ENCODE assay signal across 9 cellular contexts in the genomic region with DNA sequence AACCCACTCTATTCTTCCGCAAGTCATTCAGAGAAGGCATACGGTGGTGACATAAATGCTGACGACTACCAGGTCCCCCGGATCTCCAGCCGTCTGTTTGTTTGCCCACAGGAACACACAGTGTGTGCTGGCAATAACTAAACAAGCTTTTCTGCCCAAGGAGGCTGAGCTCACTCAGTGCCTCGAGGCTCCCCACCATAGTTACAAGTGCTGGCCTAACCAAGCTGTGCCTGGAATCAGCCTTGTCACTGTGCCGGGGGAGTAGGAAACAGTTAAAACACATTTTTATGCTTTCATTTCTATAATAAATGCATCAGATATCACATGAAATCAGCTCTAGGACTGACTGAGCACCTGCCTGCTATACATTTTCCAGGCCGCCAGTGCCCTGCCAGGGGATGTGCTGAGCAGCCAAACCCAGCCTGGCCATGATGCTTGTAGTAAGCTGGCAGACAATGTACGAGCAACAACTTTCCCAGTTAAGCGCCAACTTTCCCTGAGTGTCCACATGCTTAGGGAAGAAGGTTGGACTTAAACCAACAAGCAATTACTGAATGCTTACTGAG. TPM values are rescaled to one million over a fixed set of nuclear protein-coding genes. Genes with fewer than 3 reads are reported as not detected.
A peak's percentile ranks its signal among the peaks of the same experiment; 100 is the strongest.
DNase-seq lines count a peak whose midpoint lies in the region; ATAC-seq and TF ChIP-seq lines count a peak whose summit lies in the region.
"Had no signal": no experiment of that assay in that cellular context is flagged by ENCODE, and none has a peak within 500 bp of the region (broad histone marks: within the 10 kb centered on the region; RNA-seq: fewer than 3 reads in every experiment).

No MANE protein-coding gene starts in this region.

- peaks cover 4% of the 10 kb centered on the region for H3K36me3 Mint-ChIP-seq in activated CD4-positive, alpha-beta T cell treated with anti-CD3 and anti-CD28 coated beads, Interleukin-2, amount 10 ng/mL, durations not matched to agents 24 days and 14 days (ENCODE audit: low read depth)
- peaks cover 5% of the 10 kb centered on the region for H3K36me3 Mint-ChIP-seq in activated CD4-positive, alpha-beta T cell treated with anti-CD3 and anti-CD28 coated beads, Interleukin-2, amount 10 ng/mL, durations not matched to agents 7 days and 5 days (ENCODE audit: low read depth)
- peaks cover 13% of the 10 kb centered on the region for H3K36me3 Mint-ChIP-seq in activated CD8-positive, alpha-beta T cell treated with anti-CD3 and anti-CD28 coated beads for 36 hours (ENCODE audit: low read depth)
- H3K36me3 Mint-ChIP-seq in stimulated activated naive CD8-positive, alpha-beta T cell treated with anti-CD3 and anti-CD28 coated beads, Interleukin-15, Interleukin-2, amounts not matched to agents 100 ng/mL and 50 ng/mL, for 24 hours (ENCODE audit: low read depth): peaks cover 3% of the 10 kb centered on the region

- peak; percentile 50 for ATAC-seq in activated CD8-positive, alpha-beta T cell treated with anti-CD3 and anti-CD28 coated beads for 36 hours
- peak; percentile 86 for ATAC-seq in left ventricle myocardium superior
- no peak for ATAC-seq in HG03520 (IDR thresholded peaks at IDR 0.05; ENCODE audit: unreplicated experiment)

- intact Hi-C loops in activated CD4-positive, alpha-beta T cell treated with anti-CD3 and anti-CD28 coated beads, Interleukin-2, amount 10 ng/mL, durations not matched to agents 24 days and 14 days (cut with micrococcal nuclease): loop anchor here (5.0 kb wide), 1 partner anchor 163 kb away; no protein-coding TSS in a partner anchor
- intact Hi-C loops in activated CD8-positive, alpha-beta T cell treated with anti-CD3 and anti-CD28 coated beads for 36 hours (cut with micrococcal nuclease): no loop called here
- intact Hi-C loops in left ventricle myocardium superior (cut with micrococcal nuclease): no loop called here

- peaks cover 61% of the 10 kb centered on the region for H3K4me1 Mint-ChIP-seq in activated CD4-positive, alpha-beta T cell treated with anti-CD3 and anti-CD28 coated beads, Interleukin-2, amount 10 ng/mL, durations not matched to agents 24 days and 14 days
- peaks cover 61% of the 10 kb centered on the region for H3K4me1 Mint-ChIP-seq in activated CD4-positive, alpha-beta T cell treated with anti-CD3 and anti-CD28 coated beads, Interleukin-2, amount 10 ng/mL, durations not matched to agents 7 days and 5 days
- peaks cover 73% of the 10 kb centered on the region for H3K4me1 Mint-ChIP-seq in activated CD8-positive, alpha-beta T cell treated with anti-CD3 and anti-CD28 coated beads for 36 hours (ENCODE audit: low read depth)
- H3K4me1 Mint-ChIP-seq in stimulated activated naive CD8-positive, alpha-beta T cell treated with anti-CD3 and anti-CD28 coated beads, Interleukin-15, Interleukin-2, amounts not matched to agents 100 ng/mL and 50 ng/mL, for 24 hours (ENCODE audit: low read depth): peaks cover 89% of the 10 kb centered on the region

- no peak for DNase-seq in activated CD4-positive, alpha-beta T cell treated with anti-CD3 and anti-CD28 coated beads, Interleukin-2, amount 10 ng/mL, durations not matched to agents 24 days and 14 days
- no peak for DNase-seq in activated CD4-positive, alpha-beta T cell treated with anti-CD3 and anti-CD28 coated beads, Interleukin-2, amount 10 ng/mL, durations not matched to agents 7 days and 5 days
- DNase-seq in activated CD8-positive, alpha-beta T cell treated with anti-CD3 and anti-CD28 coated beads for 36 hours: peak; percentile 52
- DNase-seq in left ventricle myocardium superior (peak; percentile 72), iPS-NIHi11 (ENCODE audit: low spot score) (no peak), UCSD-AML1 (lab: John Stamatoyannopoulos, UW; ENCODE audit: unreplicated experiment) (no peak)
- DNase-seq: NCI-H345 had no signal

- no peaks in the 10 kb centered on the region for H3K27me3 Mint-ChIP-seq in activated CD4-positive, alpha-beta T cell treated with anti-CD3 and anti-CD28 coated beads, Interleukin-2, amount 10 ng/mL, durations not matched to agents 24 days and 14 days
- no peaks in the 10 kb centered on the region for H3K27me3 Mint-ChIP-seq in activated CD4-positive, alpha-beta T cell treated with anti-CD3 and anti-CD28 coated beads, Interleukin-2, amount 10 ng/mL, durations not matched to agents 7 days and 5 days
- H3K27me3 Mint-ChIP-seq in activated CD8-positive, alpha-beta T cell treated with anti-CD3 and anti-CD28 coated beads for 36 hours: no peaks in the 10 kb centered on the region
- no peaks in the 10 kb centered on the region for H3K27me3 Mint-ChIP-seq in stimulated activated naive CD8-positive, alpha-beta T cell treated with anti-CD3 and anti-CD28 coated beads, Interleukin-15, Interleukin-2, amounts not matched to agents 100 ng/mL and 50 ng/mL, for 24 hours

- H3K9me3 Mint-ChIP-seq in activated CD4-positive, alpha-beta T cell treated with anti-CD3 and anti-CD28 coated beads, Interleukin-2, amount 10 ng/mL, durations not matched to agents 24 days and 14 days: no peaks in the 10 kb centered on the region
- peaks cover 2% of the 10 kb centered on the region for H3K9me3 Mint-ChIP-seq in activated CD4-positive, alpha-beta T cell treated with anti-CD3 and anti-CD28 coated beads, Interleukin-2, amount 10 ng/mL, durations not matched to agents 7 days and 5 days
- H3K9me3 Mint-ChIP-seq in activated CD8-positive, alpha-beta T cell treated with anti-CD3 and anti-CD28 coated beads for 36 hours: no peaks in the 10 kb centered on the region
- no peaks in the 10 kb centered on the region for H3K9me3 Mint-ChIP-seq in stimulated activated naive CD8-positive, alpha-beta T cell treated with anti-CD3 and anti-CD28 coated beads, Interleukin-15, Interleukin-2, amounts not matched to agents 100 ng/mL and 50 ng/mL, for 24 hours

- no peak for TF ChIP-seq CTCF in activated CD8-positive, alpha-beta T cell treated with anti-CD3 and anti-CD28 coated beads for 36 hours (IDR thresholded peaks at IDR 0.05)

- H3K4me3 Mint-ChIP-seq in activated CD4-positive, alpha-beta T cell treated with anti-CD3 and anti-CD28 coated beads, Interleukin-2, amount 10 ng/mL, durations not matched to agents 24 days and 14 days: no peak overlapping the region
- H3K4me3 Mint-ChIP-seq in activated CD4-positive, alpha-beta T cell treated with anti-CD3 and anti-CD28 coated beads, Interleukin-2, amount 10 ng/mL, durations not matched to agents 7 days and 5 days: no peak overlapping the region
- no peak overlapping the region for H3K4me3 Mint-ChIP-seq in activated CD8-positive, alpha-beta T cell treated with anti-CD3 and anti-CD28 coated beads for 36 hours
- H3K4me3 Mint-ChIP-seq in stimulated activated naive CD8-positive, alpha-beta T cell treated with anti-CD3 and anti-CD28 coated beads, Interleukin-15, Interleukin-2, amounts not matched to agents 100 ng/mL and 50 ng/mL, for 24 hours: peak overlapping the region; percentile 33

- POLR2A ChIA-PET in activated CD4-positive, alpha-beta T cell treated with anti-CD3 and anti-CD28 coated beads, Interleukin-2, amount 10 ng/mL, durations not matched to agents 7 days and 5 days (lab: Charles Lee): no interaction called here
- POLR2A ChIA-PET in activated CD8-positive, alpha-beta T cell treated with anti-CD3 and anti-CD28 coated beads for 36 hours (lab: Charles Lee): interaction anchor here (0.7 to 2.5 kb wide), 10 partner anchors 10 to 178 kb away, joined by 3 to 14 read pairs (median 6); a partner anchor contains a TSS

- H3K27ac Mint-ChIP-seq in activated CD4-positive, alpha-beta T cell treated with anti-CD3 and anti-CD28 coated beads, Interleukin-2, amount 10 ng/mL, durations not matched to agents 24 days and 14 days: peak overlapping the region; percentile 87
- H3K27ac Mint-ChIP-seq in activated CD4-positive, alpha-beta T cell treated with anti-CD3 and anti-CD28 coated beads, Interleukin-2, amount 10 ng/mL, durations not matched to agents 7 days and 5 days: no peak overlapping the region
- peak overlapping the region; percentile 72 for H3K27ac Mint-ChIP-seq in activated CD8-positive, alpha-beta T cell treated with anti-CD3 and anti-CD28 coated beads for 36 hours
- H3K27ac Mint-ChIP-seq in stimulated activated naive CD8-positive, alpha-beta T cell treated with anti-CD3 and anti-CD28 coated beads, Interleukin-15, Interleukin-2, amounts not matched to agents 100 ng/mL and 50 ng/mL, for 24 hours: peak overlapping the region; percentile 92

- CTCF ChIA-PET in activated CD4-positive, alpha-beta T cell treated with anti-CD3 and anti-CD28 coated beads, Interleukin-2, amount 10 ng/mL, durations not matched to agents 7 days and 5 days (lab: Charles Lee): interaction anchor here (0.6 to 2.1 kb wide), 5 partner anchors 11 to 251 kb away, joined by 3 to 10 read pairs (median 3); a partner anchor contains a TSS
- CTCF ChIA-PET in activated CD8-positive, alpha-beta T cell treated with anti-CD3 and anti-CD28 coated beads for 36 hours (lab: Charles Lee): interaction anchor here (0.7 to 1.2 kb wide), 4 partner anchors 8 to 204 kb away, joined by 3 to 5 read pairs (median 3); no protein-coding TSS in a partner anchor

RNA-seq across cellular contexts. Expression of a gene that starts 28.1 kb away (rescaled TPM):
- total RNA-seq in activated CD4-positive, alpha-beta T cell treated with anti-CD3 and anti-CD28 coated beads, Interleukin-2, amount 10 ng/mL, durations not matched to agents 24 days and 14 days: 109 TPM in 2 replicates
- total RNA-seq in activated CD4-positive, alpha-beta T cell treated with anti-CD3 and anti-CD28 coated beads, Interleukin-2, amount 10 ng/mL, durations not matched to agents 7 days and 5 days: 100 to 1,000 TPM; 114 to 115 TPM
- total RNA-seq in activated CD8-positive, alpha-beta T cell treated with anti-CD3 and anti-CD28 coated beads for 36 hours: 10 to 100 TPM; 94.3 to 99.6 TPM
- 67.4 TPM for total RNA-seq in left ventricle myocardium superior

Comparison
In these comparisons a context has a peak if more than half of its experiments do, and no peak if none do; other contexts are left out.
1. DNase-seq: peak in activated CD8-positive, alpha-beta T cell treated with anti-CD3 and anti-CD28 coated beads for 36 hours (single experiment) and left ventricle myocardium superior (single experiment); none in activated CD4-positive, alpha-beta T cell treated with anti-CD3 and anti-CD28 coated beads, Interleukin-2, amount 10 ng/mL, durations not matched to agents 24 days and 14 days (single experiment), activated CD4-positive, alpha-beta T cell treated with anti-CD3 and anti-CD28 coated beads, Interleukin-2, amount 10 ng/mL, durations not matched to agents 7 days and 5 days (single experiment), iPS-NIHi11 (single experiment) and UCSD-AML1 (single experiment).